ENCODE assay signal across 8 cellular contexts in the genomic region with DNA sequence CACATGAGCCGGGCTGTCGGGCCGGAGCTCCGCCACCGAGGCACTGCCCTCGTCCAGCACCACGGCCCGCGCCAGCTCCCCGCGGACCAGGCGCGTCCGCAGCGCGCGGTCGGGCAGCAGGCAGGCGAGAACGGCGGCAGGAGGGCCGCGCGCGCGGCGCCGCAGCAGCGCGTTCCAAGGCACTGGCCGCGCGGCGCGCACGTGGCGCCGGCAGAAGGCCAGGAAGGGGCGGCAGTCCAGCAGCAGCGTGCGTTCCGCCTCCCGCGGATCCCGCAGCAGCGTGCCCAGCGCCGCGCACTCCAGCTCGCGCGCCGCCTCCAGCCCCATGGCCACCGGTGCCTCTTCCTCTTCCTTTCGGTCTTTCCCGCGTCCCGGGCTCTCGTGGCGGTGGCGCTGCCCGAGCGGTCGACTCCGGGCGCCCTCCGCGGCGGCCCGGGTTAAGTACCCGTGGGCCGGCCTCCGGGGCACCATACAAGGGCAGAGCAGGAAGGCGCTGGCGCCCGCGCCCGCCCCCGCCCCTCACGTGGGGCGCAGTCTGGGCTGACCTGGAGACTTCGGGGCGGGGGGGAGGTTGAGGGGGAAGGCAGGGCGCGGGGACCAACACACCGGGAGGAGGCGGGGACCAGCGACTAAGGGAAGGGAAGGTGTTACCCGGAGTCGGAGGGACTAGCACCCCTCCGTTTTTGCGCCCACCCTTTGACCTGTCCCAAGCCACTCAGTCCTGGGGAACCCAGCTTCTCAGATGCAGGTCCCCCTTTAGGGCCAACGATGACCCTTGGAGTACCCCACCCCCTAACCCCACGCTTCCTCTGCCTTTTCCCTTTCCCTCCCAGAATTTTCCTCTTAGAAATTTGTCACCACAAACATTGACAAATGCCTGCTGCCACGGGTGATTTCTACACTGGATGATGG.
A peak's percentile ranks its signal among the peaks of the same experiment; 100 is the strongest.
DNase-seq lines count a peak whose midpoint lies in the region; ATAC-seq and TF ChIP-seq lines count a peak whose summit lies in the region.

A gene with protein sequence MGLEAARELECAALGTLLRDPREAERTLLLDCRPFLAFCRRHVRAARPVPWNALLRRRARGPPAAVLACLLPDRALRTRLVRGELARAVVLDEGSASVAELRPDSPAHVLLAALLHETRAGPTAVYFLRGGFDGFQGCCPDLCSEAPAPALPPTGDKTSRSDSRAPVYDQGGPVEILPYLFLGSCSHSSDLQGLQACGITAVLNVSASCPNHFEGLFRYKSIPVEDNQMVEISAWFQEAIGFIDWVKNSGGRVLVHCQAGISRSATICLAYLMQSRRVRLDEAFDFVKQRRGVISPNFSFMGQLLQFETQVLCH (minus strand): TSS at position 413 of the 912 bp plus-strand sequence. CDS start 86 bp downstream, at position 327.

- peaks cover 34% of the 10 kb centered on the region for H4K20me1 ChIP-seq in OCI-LY3 (ENCODE audit: insufficient read depth, low read length)

- H3K9ac ChIP-seq in OCI-LY3 (ENCODE audit: low read length): peak within 1 kb of the TSS; percentile 98

- TF ChIP-seq CTCF in OCI-LY3 (IDR thresholded peaks at IDR 0.05; ENCODE audit: low read depth, low read length) (no peak), nephron (IDR thresholded peaks at IDR 0.05; ENCODE audit: unreplicated experiment in 3 of 3) (no peak)

- H3K36me3 ChIP-seq in OCI-LY3 (replicated peaks; ENCODE audit: low read depth, low read length): peaks cover 35% of the 10 kb centered on the region

- H3K27ac Mint-ChIP-seq in nephron: peak within 1 kb of the TSS; percentile 94 to 95 (median 94)
- H3K27ac Mint-ChIP-seq in stimulated activated naive CD8-positive, alpha-beta T cell treated with anti-CD3 and anti-CD28 coated beads, Interleukin-15, Interleukin-2, amounts not matched to agents 100 ng/mL and 50 ng/mL, for 24 hours: peak within 1 kb of the TSS; percentile 96

- no peaks in the 10 kb centered on the region for H3K36me3 Mint-ChIP-seq in nephron (ENCODE audit: low read depth)
- H3K36me3 Mint-ChIP-seq in stimulated activated naive CD8-positive, alpha-beta T cell treated with anti-CD3 and anti-CD28 coated beads, Interleukin-15, Interleukin-2, amounts not matched to agents 100 ng/mL and 50 ng/mL, for 24 hours (ENCODE audit: low read depth): peaks cover 27% of the 10 kb centered on the region

- H3K4me1 ChIP-seq in OCI-LY3 (ENCODE audit: low read length): peaks cover 61% of the 10 kb centered on the region

- ATAC-seq in GM19043 (IDR thresholded peaks at IDR 0.05; ENCODE audit: low read depth, unreplicated experiment) (peak; percentile 46), HG03342 (IDR thresholded peaks at IDR 0.05; ENCODE audit: unreplicated experiment) (peak; percentile 57)

- peak in 10 of 14 donors; percentile 31 to 77 (median 68) for DNase-seq in C1 segment of cervical spinal cord (lab: John Stamatoyannopoulos, UW)
- peak; percentile 83 for DNase-seq in activated T-helper 1 cell treated with Interleukin-2 at 50 U/mL for 16 hours (ENCODE audit: low read depth)
- DNase-seq in fibroblast of peridontal ligament (ENCODE audit: extremely low read depth): peak; percentile 27

- peak within 1 kb of the TSS; percentile 98 for H3K27ac ChIP-seq in OCI-LY3 (ENCODE audit: low read length)

- H3K9me3 ChIP-seq in OCI-LY3 (ENCODE audit: insufficient read depth, low read length): no peaks in the 10 kb centered on the region

- H2AFZ ChIP-seq in OCI-LY3 (ENCODE audit: low read depth, low read length): no peak within 1 kb of the TSS

- H3K27me3 ChIP-seq in OCI-LY3 (ENCODE audit: low read depth, low read length): no peaks in the 10 kb centered on the region

- peaks cover 37% of the 10 kb centered on the region for H3K79me2 ChIP-seq in OCI-LY3 (ENCODE audit: low read length)

- peak within 1 kb of the TSS; percentile 81 to 88 (median 85) for H3K4me3 Mint-ChIP-seq in nephron
- H3K4me3 Mint-ChIP-seq in stimulated activated naive CD8-positive, alpha-beta T cell treated with anti-CD3 and anti-CD28 coated beads, Interleukin-15, Interleukin-2, amounts not matched to agents 100 ng/mL and 50 ng/mL, for 24 hours: peak within 1 kb of the TSS; percentile 96

- peak within 1 kb of the TSS; percentile 98 for H3K4me2 ChIP-seq in OCI-LY3 (ENCODE audit: low read length)

- no peaks in the 10 kb centered on the region for H3K9me3 Mint-ChIP-seq in nephron
- no peaks in the 10 kb centered on the region for H3K9me3 Mint-ChIP-seq in stimulated activated naive CD8-positive, alpha-beta T cell treated with anti-CD3 and anti-CD28 coated beads, Interleukin-15, Interleukin-2, amounts not matched to agents 100 ng/mL and 50 ng/mL, for 24 hours

- peaks cover 8% of the 10 kb centered on the region for H3K27me3 Mint-ChIP-seq in nephron (ENCODE audit: low read depth)
- no peaks in the 10 kb centered on the region for H3K27me3 Mint-ChIP-seq in stimulated activated naive CD8-positive, alpha-beta T cell treated with anti-CD3 and anti-CD28 coated beads, Interleukin-15, Interleukin-2, amounts not matched to agents 100 ng/mL and 50 ng/mL, for 24 hours

- peaks cover 39% of the 10 kb centered on the region for H3K4me1 Mint-ChIP-seq in nephron
- H3K4me1 Mint-ChIP-seq in stimulated activated naive CD8-positive, alpha-beta T cell treated with anti-CD3 and anti-CD28 coated beads, Interleukin-15, Interleukin-2, amounts not matched to agents 100 ng/mL and 50 ng/mL, for 24 hours (ENCODE audit: low read depth): peaks cover 71% of the 10 kb centered on the region

- peak within 1 kb of the TSS; percentile 95 for H3K4me3 ChIP-seq in OCI-LY3 (ENCODE audit: low read length)

Comparison
In these comparisons a context has a peak if more than half of its experiments do, and no peak if none do; other contexts are left out.
1. Peak in every context shown above with its lines: DNase-seq, ATAC-seq, H3K4me3 ChIP-seq and H3K27ac ChIP-seq.
2. DNase-seq: peak in every context shown above with its lines; median percentile 83 in activated T-helper 1 cell treated with Interleukin-2 at 50 U/mL for 16 hours; 68 in C1 segment of cervical spinal cord; 27 in fibroblast of peridontal ligament.